ENCODE assay signal across 1 cellular context in genomic region chr16:30558789-30559377, GRCh38.
TF ChIP-seq lines count a peak whose summit lies in the region.

No MANE protein-coding gene starts in this region.

TF ChIP-seq in HepG2, 621 proteins besides CTCF, POLR2A, EP300 and RAD21 (continued from another document and continues in another):
- no peak for TF ChIP-seq ZGPAT (CRISPR knock-in tag; IDR thresholded peaks at IDR 0.05)
- no peak for TF ChIP-seq FLYWCH1 (CRISPR knock-in tag; IDR thresholded peaks at IDR 0.05)
- no peak for TF ChIP-seq BRCA1 (CRISPR knock-in tag; IDR thresholded peaks at IDR 0.05)
- no peak for TF ChIP-seq AHDC1 (CRISPR knock-in tag; IDR thresholded peaks at IDR 0.05; ENCODE audit: borderline replicate concordance)
- no peak for TF ChIP-seq RAD51 (IDR thresholded peaks at IDR 0.05; ENCODE audit: borderline replicate concordance)
- no peak for TF ChIP-seq ZNF354B (CRISPR knock-in tag; IDR thresholded peaks at IDR 0.05)
- no peak for TF ChIP-seq ZNF792 (CRISPR knock-in tag; IDR thresholded peaks at IDR 0.05)
- no peak for TF ChIP-seq CREM (IDR thresholded peaks at IDR 0.05)
- TF ChIP-seq CREM (CRISPR knock-in tag; IDR thresholded peaks at IDR 0.05), result no peak
- no peak for TF ChIP-seq LRRFIP1 (CRISPR knock-in tag; conservative IDR thresholded peaks at IDR 0.05)
- TF ChIP-seq REL (CRISPR knock-in tag; conservative IDR thresholded peaks at IDR 0.05), result no peak
- TF ChIP-seq THRA (CRISPR knock-in tag; IDR thresholded peaks at IDR 0.05; ENCODE audit: borderline replicate concordance), result no peak
- TF ChIP-seq BATF2 (CRISPR knock-in tag; IDR thresholded peaks at IDR 0.05), result no peak
- no peak for TF ChIP-seq TFAP4 (IDR thresholded peaks at IDR 0.05; ENCODE audit: borderline replicate concordance, low read depth)
- no peak for TF ChIP-seq PTBP1 (IDR thresholded peaks at IDR 0.05; ENCODE audit: low read depth, low read length, poor library complexity, severe bottlenecking)
- TF ChIP-seq CCDC6 (CRISPR knock-in tag; IDR thresholded peaks at IDR 0.05), result peak; percentile 13; the same call in 1 of the 2 replicates
- TF ChIP-seq HCFC1 (IDR thresholded peaks at IDR 0.05; ENCODE audit: low read depth, low read length), result no peak
- no peak for TF ChIP-seq ETV5 (CRISPR knock-in tag; IDR thresholded peaks at IDR 0.05; ENCODE audit: borderline replicate concordance)
- TF ChIP-seq AKAP8 (CRISPR knock-in tag; IDR thresholded peaks at IDR 0.05), result peak; percentile 16; the same call in 1 of the 2 replicates
- no peak for TF ChIP-seq RBM22 (optimal IDR thresholded peaks at IDR 0.05; ENCODE audit: low read length)
- TF ChIP-seq KIAA2018 (CRISPR knock-in tag; IDR thresholded peaks at IDR 0.05; ENCODE audit: borderline replicate concordance), result no peak
- TF ChIP-seq SKI (IDR thresholded peaks at IDR 0.05; ENCODE audit: partially characterized antibody), result no peak
- no peak for TF ChIP-seq ZFP36L2 (CRISPR knock-in tag; IDR thresholded peaks at IDR 0.05)
- no peak for TF ChIP-seq PPARG (CRISPR knock-in tag; conservative IDR thresholded peaks at IDR 0.05)
- no peak for TF ChIP-seq ZNF333 (CRISPR knock-in tag; IDR thresholded peaks at IDR 0.05; ENCODE audit: borderline replicate concordance)
- no peak for TF ChIP-seq ZSCAN21 (CRISPR knock-in tag; IDR thresholded peaks at IDR 0.05; ENCODE audit: borderline replicate concordance)
- no peak for TF ChIP-seq NBN (conservative IDR thresholded peaks at IDR 0.05)
- TF ChIP-seq JARID2 (CRISPR knock-in tag; IDR thresholded peaks at IDR 0.05; ENCODE audit: insufficient replicate concordance), result no peak
- peak; percentile 27 for TF ChIP-seq IKZF4 (CRISPR knock-in tag; IDR thresholded peaks at IDR 0.05; ENCODE audit: borderline replicate concordance, low read depth, not compliant biosample characterization)
- TF ChIP-seq SYNCRIP (IDR thresholded peaks at IDR 0.05; ENCODE audit: insufficient read depth, low read depth, low read length), result no peak
- TF ChIP-seq ZNF883 (CRISPR knock-in tag; IDR thresholded peaks at IDR 0.05; ENCODE audit: not compliant biosample characterization), result peak; percentile 7
- TF ChIP-seq ELF4 (CRISPR knock-in tag; IDR thresholded peaks at IDR 0.05; ENCODE audit: borderline replicate concordance), result no peak
- TF ChIP-seq CHCHD3 (CRISPR knock-in tag; IDR thresholded peaks at IDR 0.05), result no peak
- no peak for TF ChIP-seq SMC3 (IDR thresholded peaks at IDR 0.05; ENCODE audit: low read length)
- no peak for TF ChIP-seq ZBTB26 (CRISPR knock-in tag; IDR thresholded peaks at IDR 0.05; ENCODE audit: borderline replicate concordance)
- no peak for TF ChIP-seq XBP1 (CRISPR knock-in tag; IDR thresholded peaks at IDR 0.05)
- no peak for TF ChIP-seq NFE2L1 (CRISPR knock-in tag; IDR thresholded peaks at IDR 0.05; ENCODE audit: borderline replicate concordance)
- TF ChIP-seq MYC (CRISPR knock-in tag; IDR thresholded peaks at IDR 0.05; ENCODE audit: borderline replicate concordance), result no peak
